In the genomic region with DNA sequence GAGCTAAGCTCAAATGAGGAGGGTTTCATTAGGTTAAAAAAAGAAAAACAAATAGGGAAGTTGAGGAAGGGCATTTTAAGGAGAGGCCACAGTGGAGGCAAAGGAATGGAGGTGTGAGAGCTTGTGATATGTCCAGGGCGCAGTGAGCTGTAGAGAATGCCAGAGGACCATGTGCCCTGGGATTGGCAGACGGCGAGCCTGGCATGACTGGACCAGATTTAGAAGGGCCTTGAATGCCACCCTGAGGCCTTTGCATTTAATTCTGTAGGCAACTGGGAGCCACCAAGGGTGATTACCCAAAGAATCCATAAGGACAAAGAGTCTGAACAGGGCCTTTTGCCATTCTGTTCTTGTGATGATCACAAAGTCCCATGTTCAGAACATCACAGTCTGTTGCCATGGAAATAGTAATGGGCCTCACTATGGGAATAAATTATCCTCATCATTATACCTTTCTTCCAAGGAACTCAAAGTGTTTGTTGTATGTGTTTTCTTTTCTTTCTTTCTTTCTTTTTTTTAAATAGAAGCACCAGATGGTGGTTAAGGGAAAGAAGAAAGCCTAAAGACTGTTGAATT, we compare ENCODE assay signal across 22 cellular contexts.
"Had no signal": no experiment of that assay in that cellular context is flagged by ENCODE, and none has a peak within 500 bp of the region (broad histone marks: within the 10 kb centered on the region; RNA-seq: fewer than 3 reads in every experiment).

No MANE protein-coding gene starts in this region.

- H3K27me3 ChIP-seq: brain microvascular endothelial cell, esophagus muscularis mucosa, heart right ventricle, left lung, neutrophil, right lobe of liver, uterus had no signal

- H3K4me1 ChIP-seq: foreskin keratinocyte, left lung, lower lobe of right lung, right lobe of liver, uterus had no signal

- H3K27ac ChIP-seq: brain microvascular endothelial cell, esophagus muscularis mucosa, foreskin keratinocyte, heart right ventricle, left lung, lower lobe of right lung, neutrophil, right lobe of liver, uterus, VCaP had no signal

- DNase-seq: activated CD4-positive, alpha-beta T cell treated with anti-CD3 and anti-CD28 coated beads for 4 hours; activated CD4-positive, alpha-beta T cell treated with anti-CD3 and anti-CD28 coated beads, Interleukin-2, amount 50 U/mL, for 4 hours; activated effector memory CD4-positive, alpha-beta T cell treated with Interleukin-2 at 50 U/mL for 16 hours; activated naive CD4-positive, alpha-beta T cell treated with Interleukin-2 at 50 U/mL for 16 hours; activated T-cell treated with anti-CD3 and anti-CD28 coated beads for 4 hours; aorta; brain microvascular endothelial cell; foreskin keratinocyte; heart right ventricle; left lung; lower lobe of right lung; mesendoderm; natural killer cell; right lobe of liver; stimulated activated CD4-positive, alpha-beta T cell treated with anti-CD3 and anti-CD28 coated beads, Interleukin-12 subunit alpha, Interleukin-12 subunit beta, amount 100 ng/mL, for 4 hours; stimulated activated CD4-positive, alpha-beta T cell treated with anti-CD3 and anti-CD28 coated beads, Interleukin-4, amount 100 ng/mL, for 1 hour; stimulated activated naive CD8-positive, alpha-beta T cell treated with anti-CD3 and anti-CD28 coated beads, Interleukin-15, Interleukin-2, amounts not matched to agents 100 U/mL and 50 U/mL, for 24 hours; T-helper 9 cell; uterus had no signal

- H3K36me3 ChIP-seq: brain microvascular endothelial cell, esophagus muscularis mucosa, heart right ventricle, left lung, lower lobe of right lung, neutrophil, right lobe of liver, uterus had no signal

- ATAC-seq: foreskin keratinocyte; heart right ventricle; left lung; lower lobe of right lung; natural killer cell; right lobe of liver; stimulated activated naive CD8-positive, alpha-beta T cell treated with anti-CD3 and anti-CD28 coated beads, Interleukin-15, Interleukin-2, amounts not matched to agents 100 U/mL and 50 U/mL, for 24 hours had no signal

- H3K4me3 ChIP-seq: esophagus muscularis mucosa, heart right ventricle, left lung, lower lobe of right lung, right lobe of liver, uterus had no signal

- H3K9me3 ChIP-seq: esophagus muscularis mucosa, heart right ventricle, left lung, lower lobe of right lung, neutrophil, right lobe of liver, uterus had no signal
